ENCODE assay signal across 8 cellular contexts in genomic region chr6:25280617-25280990, GRCh38. TPM values are rescaled to one million over a fixed set of nuclear protein-coding genes. Genes with fewer than 3 reads are reported as not detected.
DNase-seq lines count a peak whose midpoint lies in the region; ATAC-seq and TF ChIP-seq lines count a peak whose summit lies in the region.

No MANE protein-coding gene starts in this region.

- peak overlapping the region; percentile 77 for H3K4me3 Mint-ChIP-seq in activated T-cell treated with anti-CD3 and anti-CD28 coated beads, Interleukin-2, amount 50 U/mL, for 24 hours
- H3K4me3 Mint-ChIP-seq in activated naive CD8-positive, alpha-beta T cell treated with anti-CD3 and anti-CD28 coated beads, Interleukin-2, amount 10 ng/mL, durations not matched to agents 7 days and 5 days = peak overlapping the region; percentile 84

- H3K9me3 Mint-ChIP-seq in activated T-cell treated with anti-CD3 and anti-CD28 coated beads, Interleukin-2, amount 50 U/mL, for 24 hours = no peaks in the 10 kb centered on the region
- H3K9me3 Mint-ChIP-seq in activated naive CD8-positive, alpha-beta T cell treated with anti-CD3 and anti-CD28 coated beads, Interleukin-2, amount 10 ng/mL, durations not matched to agents 7 days and 5 days = no peaks in the 10 kb centered on the region

- no peaks in the 10 kb centered on the region for H3K27me3 ChIP-seq in tibial artery

- H3K27me3 Mint-ChIP-seq in activated T-cell treated with anti-CD3 and anti-CD28 coated beads, Interleukin-2, amount 50 U/mL, for 24 hours = no peaks in the 10 kb centered on the region
- H3K27me3 Mint-ChIP-seq in activated naive CD8-positive, alpha-beta T cell treated with anti-CD3 and anti-CD28 coated beads, Interleukin-2, amount 10 ng/mL, durations not matched to agents 7 days and 5 days = no peaks in the 10 kb centered on the region

- H3K9me3 ChIP-seq in tibial artery = no peaks in the 10 kb centered on the region

- peaks cover 37% of the 10 kb centered on the region for H3K4me1 Mint-ChIP-seq in activated T-cell treated with anti-CD3 and anti-CD28 coated beads, Interleukin-2, amount 50 U/mL, for 24 hours (ENCODE audit: low read depth)
- H3K4me1 Mint-ChIP-seq in activated naive CD8-positive, alpha-beta T cell treated with anti-CD3 and anti-CD28 coated beads, Interleukin-2, amount 10 ng/mL, durations not matched to agents 7 days and 5 days = peaks cover 12% of the 10 kb centered on the region

- H3K27ac Mint-ChIP-seq in activated T-cell treated with anti-CD3 and anti-CD28 coated beads, Interleukin-2, amount 50 U/mL, for 24 hours = peak overlapping the region; percentile 54
- no peak overlapping the region for H3K27ac Mint-ChIP-seq in activated naive CD8-positive, alpha-beta T cell treated with anti-CD3 and anti-CD28 coated beads, Interleukin-2, amount 10 ng/mL, durations not matched to agents 7 days and 5 days

- intact Hi-C loops in tibial artery (cut with DNase I; ENCODE audit: low total_unique reads) = no loop called here

- H3K27ac ChIP-seq in tibial artery = peak overlapping the region; percentile 82 to 89

- POLR2A ChIA-PET in activated naive CD8-positive, alpha-beta T cell treated with anti-CD3 and anti-CD28 coated beads, Interleukin-2, amount 10 ng/mL, durations not matched to agents 7 days and 5 days (lab: Charles Lee) = interaction anchor here (0.9 to 2.4 kb wide), 2 partner anchors 86 to 210 kb away, joined by 3 to 17 read pairs; no protein-coding TSS in a partner anchor

- peaks cover 0 to 67% (median 15%) of the 10 kb centered on the region in 4 donors for H3K4me1 ChIP-seq in tibial artery

- ATAC-seq in activated naive CD8-positive, alpha-beta T cell treated with anti-CD3 and anti-CD28 coated beads, Interleukin-2, amount 10 ng/mL, durations not matched to agents 7 days and 5 days (ENCODE audit: low read depth) = no peak

- peaks cover 0 to 2% (median 0%) of the 10 kb centered on the region in 3 donors for H3K36me3 ChIP-seq in tibial artery

- H3K4me3 ChIP-seq in tibial artery = peak overlapping the region; percentile 72 to 91

- no peak for TF ChIP-seq CTCF in tibial artery (IDR thresholded peaks at IDR 0.05)

- H3K36me3 Mint-ChIP-seq in activated T-cell treated with anti-CD3 and anti-CD28 coated beads, Interleukin-2, amount 50 U/mL, for 24 hours (ENCODE audit: low read depth) = peaks cover 3% of the 10 kb centered on the region
- peaks cover 5% of the 10 kb centered on the region for H3K36me3 Mint-ChIP-seq in activated naive CD8-positive, alpha-beta T cell treated with anti-CD3 and anti-CD28 coated beads, Interleukin-2, amount 10 ng/mL, durations not matched to agents 7 days and 5 days

- DNase-seq in activated T-cell treated with anti-CD3 and anti-CD28 coated beads, Interleukin-2, amount 50 U/mL, for 24 hours = no peak
- DNase-seq in activated T-cell treated with anti-CD3 and anti-CD28 coated beads, Interleukin-2, amount 50 U/mL, for 48 hours = no peak
- DNase-seq in activated naive CD8-positive, alpha-beta T cell treated with anti-CD3 and anti-CD28 coated beads, Interleukin-2, amount 10 ng/mL, durations not matched to agents 7 days and 5 days = no peak
- DNase-seq in kidney tubule cell (ENCODE audit: low spot score) = peak; percentile 49
- no peak for DNase-seq in tibial artery
- no peak for DNase-seq in NCI-H2107 (lab: John Stamatoyannopoulos, UW)
- no peak for DNase-seq in stimulated activated CD4-positive, alpha-beta T cell treated with anti-CD3 and anti-CD28 coated beads, Interleukin-4, amount 100 ng/mL, for 4 hours
- DNase-seq in stimulated activated CD4-positive, alpha-beta T cell treated with anti-CD3 and anti-CD28 coated beads, Interleukin-4, amount 100 ng/mL, for 1 hour = no peak

RNA-seq across cellular contexts. Expression of gene CARMIL1, which starts 1.4 kb away (rescaled TPM):
- total RNA-seq in activated naive CD8-positive, alpha-beta T cell treated with anti-CD3 and anti-CD28 coated beads, Interleukin-2, amount 10 ng/mL, durations not matched to agents 7 days and 5 days = 1 to 10 TPM; 6.0 to 6.8 TPM
